32 cellular contexts compared by ENCODE assay signal in the genomic region with DNA sequence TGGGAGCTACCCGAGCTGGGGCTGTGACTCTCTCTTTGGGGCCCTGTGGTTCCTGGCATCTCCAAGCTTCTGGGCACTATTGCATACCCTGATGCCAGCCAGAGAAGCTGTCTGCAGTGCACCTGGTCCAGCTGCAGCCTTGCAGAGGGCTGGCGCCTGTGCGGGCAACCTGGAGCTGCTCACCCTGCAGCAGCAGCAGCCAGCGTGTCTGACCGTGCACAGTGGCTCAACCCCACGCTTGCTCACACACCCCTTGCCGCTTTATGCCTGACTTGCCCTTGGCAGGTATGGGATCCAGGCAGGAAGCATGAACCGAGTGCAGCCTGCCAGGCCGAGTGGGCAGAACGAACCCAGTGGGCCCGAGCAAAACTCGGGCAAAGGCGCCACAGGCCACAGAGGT.
"Had no signal": no experiment of that assay in that cellular context is flagged by ENCODE, and none has a peak within 500 bp of the region (broad histone marks: within the 10 kb centered on the region; RNA-seq: fewer than 3 reads in every experiment).

No MANE protein-coding gene starts in this region.

- H3K4me3 ChIP-seq: adrenal gland, body of pancreas, breast epithelium had no signal

- DNase-seq: activated B cell treated with CpG ODN at 0.5 μM for 24 hours; activated CD4-positive, alpha-beta memory T cell treated with anti-CD3 and anti-CD28 coated beads for 36 hours; activated CD4-positive, alpha-beta T cell treated with anti-CD3 and anti-CD28 coated beads for 4 hours; activated CD4-positive, alpha-beta T cell treated with anti-CD3 and anti-CD28 coated beads, Interleukin-2, amount 10 ng/mL, durations not matched to agents 24 days and 14 days; activated CD4-positive, alpha-beta T cell treated with anti-CD3 and anti-CD28 coated beads, Interleukin-2, amount 50 U/mL, for 1 hour; activated CD4-positive, alpha-beta T cell treated with anti-CD3 and anti-CD28 coated beads, Interleukin-2, amount 50 U/mL, for 4 hours; activated CD4-positive, CD25-positive, alpha-beta regulatory T cell treated with anti-CD3 and anti-CD28 coated beads, Interleukin-2, amount 50 U/mL, for 72 hours; activated CD8-positive, alpha-beta memory T cell treated with anti-CD3 and anti-CD28 coated beads, Interleukin-2, amount 50 U/mL, for 4 hours; activated CD8-positive, alpha-beta T cell treated with anti-CD3 and anti-CD28 coated beads for 36 hours; activated effector memory CD4-positive, alpha-beta T cell treated with anti-CD3 and anti-CD28 coated beads, Interleukin-2, amount 50 U/mL, for 16 hours; activated gamma-delta T cell treated with Interleukin-2 at 50 U/mL for 16 hours; activated naive CD4-positive, alpha-beta T cell; activated naive CD4-positive, alpha-beta T cell treated with anti-CD3 and anti-CD28 coated beads for 36 hours; activated naive CD4-positive, alpha-beta T cell treated with anti-CD3 and anti-CD28 coated beads, Interleukin-2, amount 50 U/mL, for 16 hours; activated naive CD8-positive, alpha-beta T cell treated with anti-CD3 and anti-CD28 coated beads, Interleukin-2, amount 10 ng/mL, durations not matched to agents 7 days and 5 days; activated T-cell treated with anti-CD3 and anti-CD28 coated beads for 4 hours; activated T-cell treated with anti-CD3 and anti-CD28 coated beads, Interleukin-2, amount 50 U/mL, for 1 hour; activated T-cell treated with anti-CD3 and anti-CD28 coated beads, Interleukin-2, amount 50 U/mL, for 4 hours; activated T-cell treated with anti-CD3 and anti-CD28 coated beads, Interleukin-2, amount 50 U/mL, for 72 hours; adrenal gland; amniotic stem cell; aorta; body of pancreas; brain microvascular endothelial cell; central memory CD4-positive, alpha-beta T cell; T-cell; T-helper 9 cell had no signal

- H3K27ac ChIP-seq: adrenal gland, body of pancreas, brain microvascular endothelial cell, breast epithelium, VCaP had no signal

- ATAC-seq: activated CD8-positive, alpha-beta T cell treated with anti-CD3 and anti-CD28 coated beads for 36 hours; activated naive CD4-positive, alpha-beta T cell treated with anti-CD3 and anti-CD28 coated beads, Interleukin-2, amount 50 U/mL, for 72 hours; activated T-cell treated with anti-CD3 and anti-CD28 coated beads, Interleukin-2, amount 50 U/mL, for 4 hours; activated T-cell treated with anti-CD3 and anti-CD28 coated beads, Interleukin-2, amount 50 U/mL, for 72 hours; activated T-helper 17 cell treated with anti-CD3 and anti-CD28 coated beads, Interleukin-2, amount 50 U/mL, for 72 hours; body of pancreas; T-cell had no signal

- H3K27me3 ChIP-seq: adrenal gland, body of pancreas, brain microvascular endothelial cell, breast epithelium had no signal

- H3K27me3 Mint-ChIP-seq: activated B cell treated with CpG ODN at 0.5 μM for 24 hours; activated CD4-positive, alpha-beta memory T cell treated with anti-CD3 and anti-CD28 coated beads for 36 hours; activated CD4-positive, alpha-beta T cell treated with anti-CD3 and anti-CD28 coated beads, Interleukin-2, amount 10 ng/mL, durations not matched to agents 24 days and 14 days; activated CD8-positive, alpha-beta T cell treated with anti-CD3 and anti-CD28 coated beads for 36 hours; activated T-helper 17 cell treated with anti-CD3 and anti-CD28 coated beads, Interleukin-2, amount 50 U/mL, for 72 hours; T-cell had no signal

- H3K27ac Mint-ChIP-seq: activated B cell treated with CpG ODN at 0.5 μM for 24 hours; activated CD4-positive, alpha-beta memory T cell treated with anti-CD3 and anti-CD28 coated beads for 36 hours; activated CD8-positive, alpha-beta T cell treated with anti-CD3 and anti-CD28 coated beads for 36 hours; activated naive CD4-positive, alpha-beta T cell treated with anti-CD3 and anti-CD28 coated beads for 36 hours; activated naive CD4-positive, alpha-beta T cell treated with anti-CD3 and anti-CD28 coated beads, Interleukin-2, amount 50 U/mL, for 72 hours; activated naive CD8-positive, alpha-beta T cell treated with anti-CD3 and anti-CD28 coated beads, Interleukin-2, amount 10 ng/mL, durations not matched to agents 7 days and 5 days; activated T-cell treated with anti-CD3 and anti-CD28 coated beads, Interleukin-2, amount 50 U/mL, for 72 hours; activated T-helper 1 cell treated with anti-CD3 and anti-CD28 coated beads, Interleukin-12 subunit alpha, Interleukin-12 subunit beta, Interleukin-2, Interleukin-4 antibody, amounts not matched to agents 30 ng/mL and 10 ng/mL and 1 ng/mL, durations not matched to agents 14 hours and 24 hours and 36 hours; T-cell had no signal

- H3K4me1 ChIP-seq: adrenal gland, body of pancreas, breast epithelium had no signal

- H3K9me3 Mint-ChIP-seq: activated B cell treated with CpG ODN at 0.5 μM for 24 hours; activated CD4-positive, alpha-beta memory T cell treated with anti-CD3 and anti-CD28 coated beads for 36 hours; activated naive CD4-positive, alpha-beta T cell treated with anti-CD3 and anti-CD28 coated beads, Interleukin-2, amount 50 U/mL, for 72 hours; activated naive CD8-positive, alpha-beta T cell treated with anti-CD3 and anti-CD28 coated beads, Interleukin-2, amount 10 ng/mL, durations not matched to agents 7 days and 5 days; activated T-cell treated with anti-CD3 and anti-CD28 coated beads, Interleukin-2, amount 50 U/mL, for 4 hours; activated T-helper 17 cell treated with anti-CD3 and anti-CD28 coated beads, Interleukin-2, amount 50 U/mL, for 72 hours; T-cell had no signal

- H3K36me3 ChIP-seq: brain microvascular endothelial cell, breast epithelium had no signal

- H3K4me3 Mint-ChIP-seq: activated B cell treated with CpG ODN at 0.5 μM for 24 hours; activated CD4-positive, alpha-beta memory T cell treated with anti-CD3 and anti-CD28 coated beads for 36 hours; activated CD4-positive, alpha-beta T cell treated with anti-CD3 and anti-CD28 coated beads, Interleukin-2, amount 10 ng/mL, durations not matched to agents 24 days and 14 days; activated CD8-positive, alpha-beta T cell treated with anti-CD3 and anti-CD28 coated beads for 36 hours; activated naive CD4-positive, alpha-beta T cell treated with anti-CD3 and anti-CD28 coated beads for 36 hours; activated naive CD8-positive, alpha-beta T cell treated with anti-CD3 and anti-CD28 coated beads, Interleukin-2, amount 10 ng/mL, durations not matched to agents 7 days and 5 days; activated T-cell treated with anti-CD3 and anti-CD28 coated beads, Interleukin-2, amount 50 U/mL, for 4 hours; activated T-cell treated with anti-CD3 and anti-CD28 coated beads, Interleukin-2, amount 50 U/mL, for 72 hours; activated T-helper 1 cell treated with anti-CD3 and anti-CD28 coated beads, Interleukin-12 subunit alpha, Interleukin-12 subunit beta, Interleukin-2, Interleukin-4 antibody, amounts not matched to agents 30 ng/mL and 10 ng/mL and 1 ng/mL, durations not matched to agents 14 hours and 24 hours and 36 hours; activated T-helper 17 cell treated with anti-CD3 and anti-CD28 coated beads, Interleukin-2, amount 50 U/mL, for 72 hours; T-cell had no signal

- H3K9me3 ChIP-seq: adrenal gland, body of pancreas, breast epithelium had no signal
